Comparison of ENCODE assay signal across 8 cellular contexts in genomic region chr7:22723171-22723601, GRCh38.
DNase-seq lines count a peak whose midpoint lies in the region; ATAC-seq and TF ChIP-seq lines count a peak whose summit lies in the region.

No MANE protein-coding gene starts in this region.

- H3K4me3 Mint-ChIP-seq in activated naive CD8-positive, alpha-beta T cell treated with anti-CD3 and anti-CD28 coated beads, Interleukin-2, amount 50 U/mL, for 24 hours, result no peak overlapping the region
- peak overlapping the region; percentile 15 for H3K4me3 Mint-ChIP-seq in stimulated activated memory B cell treated with anti-CD40 and anti-IgM and Interleukin-4, amounts not matched to agents 10 μg/mL and 1 μg/mL and 100 μg/mL, for 72 hours
- H3K4me3 Mint-ChIP-seq in activated T-cell treated with anti-CD3 and anti-CD28 coated beads, Interleukin-2, amount 50 U/mL, for 24 hours, result no peak overlapping the region

- no peak for ATAC-seq in activated naive CD8-positive, alpha-beta T cell treated with anti-CD3 and anti-CD28 coated beads, Interleukin-2, amount 50 U/mL, for 24 hours
- ATAC-seq in stimulated activated memory B cell treated with anti-CD40 and anti-IgM and Interleukin-4, amounts not matched to agents 10 μg/mL and 1 μg/mL and 100 μg/mL, for 72 hours, result peak; percentile 32
- no peak for ATAC-seq in HG03280 (IDR thresholded peaks at IDR 0.05; ENCODE audit: unreplicated experiment)

- no peak for TF ChIP-seq CTCF in RWPE1 (conservative IDR thresholded peaks at IDR 0.05; ENCODE audit: low read depth)

- CTCF ChIA-PET in RWPE1 (lab: Yijun Ruan, JAX), result interaction anchor here (0.5 to 2.2 kb wide), 5 partner anchors 18 to 162 kb away, joined by 3 to 19 read pairs (median 5); no protein-coding TSS in a partner anchor

- peaks cover 28% of the 10 kb centered on the region for H3K27me3 Mint-ChIP-seq in activated naive CD8-positive, alpha-beta T cell treated with anti-CD3 and anti-CD28 coated beads, Interleukin-2, amount 50 U/mL, for 24 hours
- H3K27me3 Mint-ChIP-seq in stimulated activated memory B cell treated with anti-CD40 and anti-IgM and Interleukin-4, amounts not matched to agents 10 μg/mL and 1 μg/mL and 100 μg/mL, for 72 hours, result no peaks in the 10 kb centered on the region
- H3K27me3 Mint-ChIP-seq in activated T-cell treated with anti-CD3 and anti-CD28 coated beads, Interleukin-2, amount 50 U/mL, for 24 hours, result peaks cover 39% of the 10 kb centered on the region

- H3K36me3 Mint-ChIP-seq in activated naive CD8-positive, alpha-beta T cell treated with anti-CD3 and anti-CD28 coated beads, Interleukin-2, amount 50 U/mL, for 24 hours (ENCODE audit: low read depth), result no peaks in the 10 kb centered on the region
- H3K36me3 Mint-ChIP-seq in stimulated activated memory B cell treated with anti-CD40 and anti-IgM and Interleukin-4, amounts not matched to agents 10 μg/mL and 1 μg/mL and 100 μg/mL, for 72 hours, result no peaks in the 10 kb centered on the region
- no peaks in the 10 kb centered on the region for H3K36me3 Mint-ChIP-seq in activated T-cell treated with anti-CD3 and anti-CD28 coated beads, Interleukin-2, amount 50 U/mL, for 24 hours (ENCODE audit: low read depth)

- H3K9me3 Mint-ChIP-seq in activated naive CD8-positive, alpha-beta T cell treated with anti-CD3 and anti-CD28 coated beads, Interleukin-2, amount 50 U/mL, for 24 hours, result no peaks in the 10 kb centered on the region
- no peaks in the 10 kb centered on the region for H3K9me3 Mint-ChIP-seq in stimulated activated memory B cell treated with anti-CD40 and anti-IgM and Interleukin-4, amounts not matched to agents 10 μg/mL and 1 μg/mL and 100 μg/mL, for 72 hours
- no peaks in the 10 kb centered on the region for H3K9me3 Mint-ChIP-seq in activated T-cell treated with anti-CD3 and anti-CD28 coated beads, Interleukin-2, amount 50 U/mL, for 24 hours

- POLR2A ChIA-PET in RWPE1 (lab: Yijun Ruan, JAX; ENCODE audit: low non-redundant PET), result no interaction called here

- peak; percentile 8 for DNase-seq in KG1 (lab: John Stamatoyannopoulos, UW)
- DNase-seq in activated naive CD8-positive, alpha-beta T cell treated with anti-CD3 and anti-CD28 coated beads, Interleukin-2, amount 50 U/mL, for 24 hours, result no peak
- DNase-seq in hippocampal formation (lab: John Stamatoyannopoulos, UW), result peak; percentile 32 to 42
- no peak for DNase-seq in RWPE1 (ENCODE audit: low spot score)
- no peak for DNase-seq in activated T-cell treated with anti-CD3 and anti-CD28 coated beads, Interleukin-2, amount 50 U/mL, for 24 hours
- no peak for DNase-seq in GM19240 (ENCODE audit: insufficient read length, low spot score)

- H3K27ac ChIP-seq in RWPE1, result no peak overlapping the region

- peak overlapping the region; percentile 17 for H3K27ac Mint-ChIP-seq in activated naive CD8-positive, alpha-beta T cell treated with anti-CD3 and anti-CD28 coated beads, Interleukin-2, amount 50 U/mL, for 24 hours
- H3K27ac Mint-ChIP-seq in stimulated activated memory B cell treated with anti-CD40 and anti-IgM and Interleukin-4, amounts not matched to agents 10 μg/mL and 1 μg/mL and 100 μg/mL, for 72 hours, result peak overlapping the region; percentile 75
- no peak overlapping the region for H3K27ac Mint-ChIP-seq in activated T-cell treated with anti-CD3 and anti-CD28 coated beads, Interleukin-2, amount 50 U/mL, for 24 hours

- peaks cover 30% of the 10 kb centered on the region for H3K4me1 Mint-ChIP-seq in activated naive CD8-positive, alpha-beta T cell treated with anti-CD3 and anti-CD28 coated beads, Interleukin-2, amount 50 U/mL, for 24 hours
- peaks cover 69% of the 10 kb centered on the region for H3K4me1 Mint-ChIP-seq in stimulated activated memory B cell treated with anti-CD40 and anti-IgM and Interleukin-4, amounts not matched to agents 10 μg/mL and 1 μg/mL and 100 μg/mL, for 72 hours
- peaks cover 18% of the 10 kb centered on the region for H3K4me1 Mint-ChIP-seq in activated T-cell treated with anti-CD3 and anti-CD28 coated beads, Interleukin-2, amount 50 U/mL, for 24 hours (ENCODE audit: low read depth)

Comparison
In these comparisons a context has a peak if more than half of its experiments do, and no peak if none do; other contexts are left out.
1. DNase-seq: peak in KG1 (single experiment) and hippocampal formation (2 of 2); none in activated naive CD8-positive, alpha-beta T cell treated with anti-CD3 and anti-CD28 coated beads, Interleukin-2, amount 50 U/mL, for 24 hours (single experiment), RWPE1 (single experiment), activated T-cell treated with anti-CD3 and anti-CD28 coated beads, Interleukin-2, amount 50 U/mL, for 24 hours (single experiment) and GM19240 (single experiment).